In genomic region chr17:55149485-55149884, GRCh38 we compare ENCODE assay signal across 15 cellular contexts.
"Had no signal": no experiment of that assay in that cellular context is flagged by ENCODE, and none has a peak within 500 bp of the region (broad histone marks: within the 10 kb centered on the region; RNA-seq: fewer than 3 reads in every experiment).

No MANE protein-coding gene starts in this region.

- DNase-seq: effector CD4-positive, alpha-beta T cell; endodermal cell; erythroblast; foreskin keratinocyte; mesendoderm; naive thymus-derived CD4-positive, alpha-beta T cell; nephron progenitor cell; psoas muscle; retina; right lobe of liver; stimulated activated CD4-positive, alpha-beta T cell treated with anti-CD3 and anti-CD28 coated beads, Interleukin-15, amount 100 ng/mL, for 24 hours; stimulated activated CD4-positive, alpha-beta T cell treated with anti-CD3 and anti-CD28 coated beads, Interleukin-1b, Interleukin-23, amount 100 ng/mL, for 48 hours; stimulated activated CD4-positive, alpha-beta T cell treated with anti-CD3 and anti-CD28 coated beads, Interleukin-4, amount 100 ng/mL, for 24 hours; transverse colon had no signal

- ATAC-seq: foreskin keratinocyte; naive thymus-derived CD4-positive, alpha-beta T cell; psoas muscle; right lobe of liver; stimulated activated memory B cell treated with anti-CD40 and anti-IgM and Interleukin-4, amounts not matched to agents 10 μg/mL and 1 μg/mL and 100 μg/mL, for 72 hours had no signal
